In the genomic region with DNA sequence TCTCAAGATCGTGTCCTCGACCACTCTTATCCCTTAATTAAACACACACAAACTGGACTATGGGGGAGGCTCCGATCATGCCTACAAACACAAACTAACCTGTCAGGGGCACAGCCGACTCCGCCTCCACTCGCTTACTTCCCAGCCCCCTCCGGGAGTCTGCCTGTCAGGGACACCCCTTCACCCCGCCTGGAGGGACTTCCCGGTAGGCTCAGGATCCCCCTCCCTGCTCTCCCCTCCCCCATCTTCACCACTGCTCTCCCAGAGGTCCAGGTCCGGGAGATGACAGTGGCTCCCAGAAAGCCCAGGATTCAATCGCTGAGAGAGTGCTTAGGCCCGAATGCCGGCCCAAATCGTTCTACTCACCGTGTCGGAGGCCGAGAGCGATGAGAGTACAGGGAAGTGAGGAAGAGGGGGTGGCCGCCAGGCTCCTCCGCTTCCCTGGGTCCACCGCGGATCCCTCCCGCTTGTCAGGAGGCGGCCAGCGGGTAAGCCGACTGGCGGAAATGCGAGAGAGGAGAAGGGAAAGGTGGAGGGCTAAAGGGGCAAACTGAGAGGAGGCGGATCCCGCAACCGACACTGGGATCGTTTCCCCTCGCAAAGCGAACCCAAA, we compare ENCODE assay signal across 8 cellular contexts. TPM values are rescaled to one million over a fixed set of nuclear protein-coding genes. Genes with fewer than 3 reads are reported as not detected.
DNase-seq lines count a peak whose midpoint lies in the region; ATAC-seq, FAIRE-seq and TF ChIP-seq lines count a peak whose summit lies in the region.
"Not testable (repeated sequence)": the region's sequence is repeated elsewhere in the genome, so short reads cannot be mapped to it uniquely, and the experiment has no call there.

No MANE protein-coding gene starts in this region.

- H3K36me3 ChIP-seq in iPS DF 6.9 (ENCODE audit: control insufficient read depth, insufficient read depth, low read length); neutrophil: not testable (repeated sequence)

- peak; percentile 22 for ATAC-seq in activated B cell treated with CpG ODN at 0.5 μM for 24 hours (ENCODE audit: low read depth)

- no CpG with 5 or more reads among the region's 34 CpGs for WGBS in iPS DF 6.9 (ENCODE audit: insufficient coverage, insufficient read length)

- H3K4me1 ChIP-seq in iPS DF 6.9 (ENCODE audit: control insufficient read depth, insufficient read depth, low read length) = not testable (repeated sequence)
- H3K4me1 ChIP-seq in neutrophil (ENCODE audit: control insufficient read depth in 1 of 2, insufficient read depth in 1 of 2, low read depth in 1 of 2, low read length in 1 of 2) = peaks cover 14 to 16% of the 10 kb centered on the region in 2 experiments

- not testable (repeated sequence) for DNase-seq in GM18507 (ENCODE audit: extremely low spot score, insufficient read length, low read depth); HFFc6; iPS DF 6.9 (ENCODE audit: low read depth, low spot score); type B pancreatic cell (ENCODE audit: extremely low spot score, unreplicated experiment)
- DNase-seq in KG1 (lab: John Stamatoyannopoulos, UW) (peak; percentile 40), activated B cell treated with CpG ODN at 0.5 μM for 24 hours (peak; percentile 62), choroid plexus epithelial cell (ENCODE audit: low read depth) (peak; percentile 17)

- H3K27ac Mint-ChIP-seq in HFFc6 (peak overlapping the region; percentile 95), activated B cell treated with CpG ODN at 0.5 μM for 24 hours (peak overlapping the region; percentile 94), type B pancreatic cell (peak overlapping the region; percentile 93)

- not testable (repeated sequence) for TF ChIP-seq CTCF in HFFc6 (IDR thresholded peaks at IDR 0.05); activated B cell treated with CpG ODN at 0.5 μM for 24 hours (IDR thresholded peaks at IDR 0.05); choroid plexus epithelial cell (conservative IDR thresholded peaks at IDR 0.05; ENCODE audit: low read depth, low read length); neutrophil (IDR thresholded peaks at IDR 0.05); type B pancreatic cell (conservative IDR thresholded peaks at IDR 0.05)

- H3K9me3 ChIP-seq in iPS DF 6.9 (ENCODE audit: control insufficient read depth, insufficient read depth, low read length); neutrophil: not testable (repeated sequence)

- H3K27ac ChIP-seq in iPS DF 6.9 (ENCODE audit: low read length) = not testable (repeated sequence)
- peak overlapping the region; percentile 99 for H3K27ac ChIP-seq in neutrophil

- POLR2A ChIA-PET in activated B cell treated with CpG ODN at 0.5 μM for 24 hours (lab: Charles Lee) = interaction anchor here (0.5 to 1.0 kb wide), 3 partner anchors 280 to 1741 kb away, joined by 3 read pairs; a partner anchor contains a TSS

- FAIRE-seq in GM18507 (lab: Jason Lieb, UNC) = peak; percentile 76

- H3K9me3 Mint-ChIP-seq in HFFc6, activated B cell treated with CpG ODN at 0.5 μM for 24 hours, type B pancreatic cell: not testable (repeated sequence)

- H3K36me3 Mint-ChIP-seq in HFFc6 (ENCODE audit: low read depth) (peaks cover 39% of the 10 kb centered on the region), activated B cell treated with CpG ODN at 0.5 μM for 24 hours (ENCODE audit: low read depth) (peaks cover 48% of the 10 kb centered on the region), type B pancreatic cell (peaks cover 33% of the 10 kb centered on the region)

- H3K27me3 ChIP-seq in iPS DF 6.9 (ENCODE audit: control insufficient read depth, insufficient read depth, low read length); neutrophil: not testable (repeated sequence)

- intact Hi-C loops in activated B cell treated with CpG ODN at 0.5 μM for 24 hours (cut with micrococcal nuclease) = loop anchor here (1.0 to 2.0 kb wide), 2 partner anchors 57 to 169 kb away; a partner anchor contains a TSS

- CTCF ChIA-PET in activated B cell treated with CpG ODN at 0.5 μM for 24 hours (lab: Charles Lee) = not testable (repeated sequence)

- not testable (repeated sequence) for H3K27me3 Mint-ChIP-seq in HFFc6 (ENCODE audit: insufficient read depth); activated B cell treated with CpG ODN at 0.5 μM for 24 hours; type B pancreatic cell

- H3K4me3 Mint-ChIP-seq in HFFc6 = peak overlapping the region; percentile 97
- peak overlapping the region; percentile 98 for H3K4me3 Mint-ChIP-seq in activated B cell treated with CpG ODN at 0.5 μM for 24 hours
- peak overlapping the region; percentile 97 for H3K4me3 Mint-ChIP-seq in type B pancreatic cell

- H3K4me3 ChIP-seq in choroid plexus epithelial cell (ENCODE audit: low read depth, low read length) (peak overlapping the region; percentile 96), iPS DF 6.9 (ENCODE audit: low read length) (peak overlapping the region; percentile 54), neutrophil (ENCODE audit: low read depth in 1 of 2, low read length in 1 of 2) (peak overlapping the region; percentile 88 to 97)

- peaks cover 63% of the 10 kb centered on the region for H3K4me1 Mint-ChIP-seq in HFFc6 (ENCODE audit: low read depth)
- H3K4me1 Mint-ChIP-seq in activated B cell treated with CpG ODN at 0.5 μM for 24 hours = peaks cover 62% of the 10 kb centered on the region
- peaks cover 32% of the 10 kb centered on the region for H3K4me1 Mint-ChIP-seq in type B pancreatic cell (ENCODE audit: unreplicated experiment)

RNA-seq across cellular contexts. Expression of a gene that starts 0.8 kb away (rescaled TPM):
- total RNA-seq in HFFc6 (2021; fragmentation: NEBNext Ultra II Directional; extraction: Animal tissue kit (Norgen Biotek cat#: 25700)) = 10 to 100 TPM; 39.6 to 50.7 (median 42.0) TPM
- 89.6 and 101 TPM in 2 replicates for total RNA-seq in activated B cell treated with CpG ODN at 0.5 μM for 24 hours
- 44.5 and 50.8 TPM in 2 replicates for total RNA-seq in type B pancreatic cell (ENCODE audit: low replicate concordance)

RNA-seq across cellular contexts. Expression of a gene that starts 1.1 kb away (rescaled TPM):
- total RNA-seq in HFFc6 (2021; fragmentation: NEBNext Ultra II Directional; extraction: Animal tissue kit (Norgen Biotek cat#: 25700)) = 100 to 1,000 TPM; 100 to 110 (median 104) TPM
- total RNA-seq in activated B cell treated with CpG ODN at 0.5 μM for 24 hours (138 and 144 TPM in 2 replicates), type B pancreatic cell (ENCODE audit: low replicate concordance) (95.9 and 109 TPM in 2 replicates)
